In genomic region chr2:46702537-46702936, GRCh38 we compare ENCODE assay signal across 14 cellular contexts.
"Had no signal": no experiment of that assay in that cellular context is flagged by ENCODE, and none has a peak within 500 bp of the region (broad histone marks: within the 10 kb centered on the region; RNA-seq: fewer than 3 reads in every experiment).

No MANE protein-coding gene starts in this region.

- H2AFZ ChIP-seq: hepatocyte had no signal

- H3K9me3 Mint-ChIP-seq: activated T-cell treated with anti-CD3 and anti-CD28 coated beads, Interleukin-2, amount 50 U/mL, for 72 hours; stimulated activated effector memory CD8-positive, alpha-beta T cell treated with anti-CD3 and anti-CD28 coated beads, Interleukin-12 subunit alpha, Interleukin-12 subunit beta, amount 100 ng/mL, for 72 hours had no signal

- H3K27ac ChIP-seq: coronary artery, hepatocyte, lower lobe of right lung, neutrophil, right atrium auricular region, tibial artery, uterus had no signal

- H3K4me3 Mint-ChIP-seq: activated CD8-positive, alpha-beta memory T cell treated with anti-CD3 and anti-CD28 coated beads, Interleukin-2, amount 10 ng/mL, durations not matched to agents 7 days and 5 days; activated T-cell treated with anti-CD3 and anti-CD28 coated beads, Interleukin-2, amount 50 U/mL, for 72 hours; stimulated activated effector memory CD8-positive, alpha-beta T cell treated with anti-CD3 and anti-CD28 coated beads, Interleukin-12 subunit alpha, Interleukin-12 subunit beta, amount 100 ng/mL, for 72 hours had no signal

- H3K27ac Mint-ChIP-seq: activated CD8-positive, alpha-beta memory T cell treated with anti-CD3 and anti-CD28 coated beads, Interleukin-2, amount 10 ng/mL, durations not matched to agents 7 days and 5 days; stimulated activated effector memory CD8-positive, alpha-beta T cell treated with anti-CD3 and anti-CD28 coated beads, Interleukin-12 subunit alpha, Interleukin-12 subunit beta, amount 100 ng/mL, for 72 hours had no signal

- H3K9me3 ChIP-seq: lower lobe of right lung, neutrophil, right atrium auricular region, tibial artery, uterus had no signal

- H3K36me3 ChIP-seq: lower lobe of right lung, neutrophil, right atrium auricular region, tibial artery, uterus had no signal

- H3K27me3 ChIP-seq: hepatocyte, neutrophil, right atrium auricular region, tibial artery, uterus had no signal

- DNase-seq: activated CD4-positive, alpha-beta T cell treated with anti-CD3 and anti-CD28 coated beads, Interleukin-2, amount 50 U/mL, for 48 hours; activated CD8-positive, alpha-beta memory T cell treated with anti-CD3 and anti-CD28 coated beads, Interleukin-2, amount 10 ng/mL, durations not matched to agents 7 days and 5 days; activated T-cell treated with anti-CD3 and anti-CD28 coated beads, Interleukin-2, amount 50 U/mL, for 72 hours; caudate nucleus; effector CD4-positive, alpha-beta T cell; lower lobe of right lung; midbrain; tibial artery; uterus had no signal

- ATAC-seq: activated CD8-positive, alpha-beta memory T cell treated with anti-CD3 and anti-CD28 coated beads, Interleukin-2, amount 10 ng/mL, durations not matched to agents 7 days and 5 days; activated T-cell treated with anti-CD3 and anti-CD28 coated beads, Interleukin-2, amount 50 U/mL, for 72 hours; lower lobe of right lung; stimulated activated effector memory CD8-positive, alpha-beta T cell treated with anti-CD3 and anti-CD28 coated beads, Interleukin-12 subunit alpha, Interleukin-12 subunit beta, amount 100 ng/mL, for 72 hours had no signal

- H3K27me3 Mint-ChIP-seq: activated CD8-positive, alpha-beta memory T cell treated with anti-CD3 and anti-CD28 coated beads, Interleukin-2, amount 10 ng/mL, durations not matched to agents 7 days and 5 days had no signal

- H3K4me3 ChIP-seq: coronary artery, hepatocyte, lower lobe of right lung, right atrium auricular region, tibial artery, uterus had no signal
